12 cellular contexts compared by ENCODE assay signal in genomic region chr15:85444329-85444605, GRCh38.
A peak's percentile ranks its signal among the peaks of the same experiment; 100 is the strongest.
DNase-seq lines count a peak whose midpoint lies in the region; ATAC-seq and TF ChIP-seq lines count a peak whose summit lies in the region.
"Had no signal": no experiment of that assay in that cellular context is flagged by ENCODE, and none has a peak within 500 bp of the region (broad histone marks: within the 10 kb centered on the region; RNA-seq: fewer than 3 reads in every experiment).

No MANE protein-coding gene starts in this region.

- H3K4me1 Mint-ChIP-seq in stimulated activated naive CD8-positive, alpha-beta T cell treated with anti-CD3 and anti-CD28 coated beads, Interleukin-15, Interleukin-2, amounts not matched to agents 100 ng/mL and 50 ng/mL, for 24 hours (ENCODE audit: low read depth): peaks cover 72% of the 10 kb centered on the region
- peaks cover 38% of the 10 kb centered on the region for H3K4me1 Mint-ChIP-seq in brain
- H3K4me1 Mint-ChIP-seq in activated CD4-positive, alpha-beta memory T cell treated with anti-CD3 and anti-CD28 coated beads for 36 hours (ENCODE audit: low read depth): peaks cover 54% of the 10 kb centered on the region

- H3K27ac Mint-ChIP-seq in stimulated activated naive CD8-positive, alpha-beta T cell treated with anti-CD3 and anti-CD28 coated beads, Interleukin-15, Interleukin-2, amounts not matched to agents 100 ng/mL and 50 ng/mL, for 24 hours: peak overlapping the region; percentile 91
- peak overlapping the region in 3 of 5 experiments; percentile 71 to 82 (median 73) for H3K27ac Mint-ChIP-seq in brain
- H3K27ac Mint-ChIP-seq in activated CD4-positive, alpha-beta memory T cell treated with anti-CD3 and anti-CD28 coated beads for 36 hours: no peak overlapping the region

- no peaks in the 10 kb centered on the region for H3K27me3 Mint-ChIP-seq in stimulated activated naive CD8-positive, alpha-beta T cell treated with anti-CD3 and anti-CD28 coated beads, Interleukin-15, Interleukin-2, amounts not matched to agents 100 ng/mL and 50 ng/mL, for 24 hours
- no peaks in the 10 kb centered on the region for H3K27me3 Mint-ChIP-seq in brain
- no peaks in the 10 kb centered on the region for H3K27me3 Mint-ChIP-seq in activated CD4-positive, alpha-beta memory T cell treated with anti-CD3 and anti-CD28 coated beads for 36 hours
- H3K27me3 Mint-ChIP-seq: activated CD4-positive, alpha-beta T cell treated with anti-CD3 and anti-CD28 coated beads, Interleukin-2, amount 10 ng/mL, durations not matched to agents 24 days and 14 days had no signal

- H3K36me3 ChIP-seq in mucosa of descending colon (ENCODE audit: low read depth) (no peaks in the 10 kb centered on the region), vagina (no peaks in the 10 kb centered on the region)
- H3K36me3 ChIP-seq: HAP-1, tibial artery had no signal

- H3K27ac ChIP-seq in vagina: no peak overlapping the region
- H3K27ac ChIP-seq: tibial artery had no signal

- no peak for ATAC-seq in stimulated activated naive CD8-positive, alpha-beta T cell treated with anti-CD3 and anti-CD28 coated beads, Interleukin-15, Interleukin-2, amounts not matched to agents 100 U/mL and 50 U/mL, for 24 hours
- ATAC-seq in mucosa of descending colon: peak; percentile 69

- DNase-seq in stimulated activated naive CD8-positive, alpha-beta T cell treated with anti-CD3 and anti-CD28 coated beads, Interleukin-15, Interleukin-2, amounts not matched to agents 100 U/mL and 50 U/mL, for 24 hours: no peak
- DNase-seq in mucosa of descending colon: no peak
- DNase-seq in activated CD4-positive, alpha-beta memory T cell treated with anti-CD3 and anti-CD28 coated beads for 36 hours: no peak
- no peak for DNase-seq in vagina (ENCODE audit: extremely low spot score in 2 of 2)
- no peak for DNase-seq in SIG-M5 (lab: John Stamatoyannopoulos, UW)
- no peak for DNase-seq in NCI-H1417 (lab: John Stamatoyannopoulos, UW)
- DNase-seq: NCI-H1436 treated with DMSO at 0.1 percent for 48 hours, tibial artery had no signal

- TF ChIP-seq CTCF in brain (conservative IDR thresholded peaks at IDR 0.05): no peak
- TF ChIP-seq CTCF in mucosa of descending colon (IDR thresholded peaks at IDR 0.05): no peak
- no peak for TF ChIP-seq CTCF in vagina (IDR thresholded peaks at IDR 0.05)

- no peaks in the 10 kb centered on the region for H3K27me3 ChIP-seq in vagina
- H3K27me3 ChIP-seq: tibial artery had no signal

- CTCF ChIA-PET in activated CD4-positive, alpha-beta memory T cell treated with anti-CD3 and anti-CD28 coated beads for 36 hours (lab: Charles Lee): no interaction called here

- TF ChIP-seq POLR2A in vagina (IDR thresholded peaks at IDR 0.05): no peak

- no peaks in the 10 kb centered on the region for H3K9me3 ChIP-seq in mucosa of descending colon
- H3K9me3 ChIP-seq in vagina: no peaks in the 10 kb centered on the region
- H3K9me3 ChIP-seq: tibial artery had no signal

- intact Hi-C loops in mucosa of descending colon (cut with DNase I, micrococcal nuclease): no loop called here
- intact Hi-C loops in activated CD4-positive, alpha-beta memory T cell treated with anti-CD3 and anti-CD28 coated beads for 36 hours (cut with micrococcal nuclease): loop anchor here (5.0 to 10.0 kb wide), 2 partner anchors 112 to 459 kb away; partner anchors contain the start of gene PDE8A
- intact Hi-C loops in vagina (cut with DNase I): no loop called here

- H3K4me3 Mint-ChIP-seq in stimulated activated naive CD8-positive, alpha-beta T cell treated with anti-CD3 and anti-CD28 coated beads, Interleukin-15, Interleukin-2, amounts not matched to agents 100 ng/mL and 50 ng/mL, for 24 hours: no peak overlapping the region
- H3K4me3 Mint-ChIP-seq in brain: peak overlapping the region in 1 of 5 experiments; percentile 28
- no peak overlapping the region for H3K4me3 Mint-ChIP-seq in activated CD4-positive, alpha-beta memory T cell treated with anti-CD3 and anti-CD28 coated beads for 36 hours
- H3K4me3 Mint-ChIP-seq: activated CD4-positive, alpha-beta T cell treated with anti-CD3 and anti-CD28 coated beads, Interleukin-2, amount 10 ng/mL, durations not matched to agents 24 days and 14 days had no signal

- H3K4me1 ChIP-seq in mucosa of descending colon (ENCODE audit: low read depth) (peaks cover 19% of the 10 kb centered on the region), vagina (peaks cover 35% of the 10 kb centered on the region)

- peaks cover 12% of the 10 kb centered on the region for H3K9me3 Mint-ChIP-seq in stimulated activated naive CD8-positive, alpha-beta T cell treated with anti-CD3 and anti-CD28 coated beads, Interleukin-15, Interleukin-2, amounts not matched to agents 100 ng/mL and 50 ng/mL, for 24 hours
- H3K9me3 Mint-ChIP-seq in brain: peaks cover 25 to 30% (median 27%) of the 10 kb centered on the region in 5 experiments
- H3K9me3 Mint-ChIP-seq in activated CD4-positive, alpha-beta memory T cell treated with anti-CD3 and anti-CD28 coated beads for 36 hours: peaks cover 20% of the 10 kb centered on the region

- POLR2A ChIA-PET in activated CD4-positive, alpha-beta memory T cell treated with anti-CD3 and anti-CD28 coated beads for 36 hours (lab: Charles Lee): interaction anchor here (0.6 to 1.6 kb wide), 2 partner anchors 31 to 116 kb away, joined by 3 to 5 read pairs; no protein-coding TSS in a partner anchor

- peaks cover 22% of the 10 kb centered on the region for H3K36me3 Mint-ChIP-seq in stimulated activated naive CD8-positive, alpha-beta T cell treated with anti-CD3 and anti-CD28 coated beads, Interleukin-15, Interleukin-2, amounts not matched to agents 100 ng/mL and 50 ng/mL, for 24 hours (ENCODE audit: low read depth)
- peaks cover 20% of the 10 kb centered on the region for H3K36me3 Mint-ChIP-seq in brain
- H3K36me3 Mint-ChIP-seq in activated CD4-positive, alpha-beta memory T cell treated with anti-CD3 and anti-CD28 coated beads for 36 hours: peaks cover 5% of the 10 kb centered on the region

- H3K4me3 ChIP-seq in mucosa of descending colon: no peak overlapping the region
- no peak overlapping the region for H3K4me3 ChIP-seq in vagina
- H3K4me3 ChIP-seq: HAP-1, tibial artery had no signal
